Comparison of ENCODE assay signal across 12 cellular contexts in genomic region chr10:67696029-67696428, GRCh38. TPM values are rescaled to one million over a fixed set of nuclear protein-coding genes. Genes with fewer than 3 reads are reported as not detected.
DNase-seq lines count a peak whose midpoint lies in the region; ATAC-seq and TF ChIP-seq lines count a peak whose summit lies in the region.
"Had no signal": no experiment of that assay in that cellular context is flagged by ENCODE, and none has a peak within 500 bp of the region (broad histone marks: within the 10 kb centered on the region; RNA-seq: fewer than 3 reads in every experiment).

Gene CTNNA3 (minus strand): TSS chr10:67696195.

- H3K9me3 ChIP-seq in mesenchymal stem cell (ENCODE audit: control insufficient read depth, low read length), result no peaks in the 10 kb centered on the region
- H3K9me3 ChIP-seq in right lobe of liver, result no peaks in the 10 kb centered on the region

- H3K27ac ChIP-seq in mesenchymal stem cell (ENCODE audit: low read length, poor library complexity, severe bottlenecking) (no peak within 1 kb of the TSS), right lobe of liver (no peak within 1 kb of the TSS)

- no peak within 1 kb of the TSS for H2AFZ ChIP-seq in mesenchymal stem cell (ENCODE audit: low read depth, low read length)

- H3K27me3 ChIP-seq in mesenchymal stem cell (ENCODE audit: control insufficient read depth in 1 of 2, insufficient read depth in 1 of 2, low read length in 2 of 2) (peaks cover 0 to 32% of the 10 kb centered on the region in 2 experiments), right lobe of liver (no peaks in the 10 kb centered on the region)

- WGBS in mesenchymal stem cell, result 61% methylated on average over 6 of the region's 6 CpGs
- 28% methylated on average over 6 of the region's 6 CpGs for WGBS in right lobe of liver (ENCODE audit: insufficient coverage, low coverage, low lambda C conversion rate, missing lambda C conversion rate)

- no peak for DNase-seq in mesenchymal stem cell
- DNase-seq in activated CD4-positive, alpha-beta T cell treated with anti-CD3 and anti-CD28 coated beads, Interleukin-2, amount 50 U/mL, for 48 hours, result no peak
- no peak for DNase-seq in AG08395 (ENCODE audit: low spot score)
- no peak for DNase-seq in HCEC 1CT
- DNase-seq in right lobe of liver, result no peak
- DNase-seq: activated CD8-positive, alpha-beta memory T cell treated with anti-CD3 and anti-CD28 coated beads, Interleukin-2, amount 50 U/mL, for 48 hours; mammary epithelial cell; stimulated activated naive B cell treated with anti-CD40 and anti-IgM and Interleukin-4, amounts not matched to agents 10 μg/mL and 1 μg/mL and 100 μg/mL, for 72 hours; T-helper 2 cell had no signal

- H3K4me1 ChIP-seq in mesenchymal stem cell (ENCODE audit: control insufficient read depth, insufficient read depth, low read depth, low read length) (no peaks in the 10 kb centered on the region), right lobe of liver (no peaks in the 10 kb centered on the region)

- no peak within 1 kb of the TSS for H2BK120ac ChIP-seq in mesenchymal stem cell (ENCODE audit: low read depth, low read length)

- no peak within 1 kb of the TSS for H3K23ac ChIP-seq in mesenchymal stem cell (ENCODE audit: low read length in 2 of 2)

- H4K8ac ChIP-seq in mesenchymal stem cell (ENCODE audit: low read length), result no peak within 1 kb of the TSS

- TF ChIP-seq CTCF in right lobe of liver (IDR thresholded peaks at IDR 0.05), result no peak

- peak; percentile 58 for ATAC-seq in GM21390 (IDR thresholded peaks at IDR 0.05; ENCODE audit: unreplicated experiment)
- peak; percentile 69 for ATAC-seq in HG03565 (IDR thresholded peaks at IDR 0.05; ENCODE audit: unreplicated experiment)
- no peak for ATAC-seq in right lobe of liver
- ATAC-seq: stimulated activated naive B cell treated with anti-CD40 and anti-IgM and Interleukin-4, amounts not matched to agents 10 μg/mL and 1 μg/mL and 100 μg/mL, for 72 hours had no signal

- H2AK5ac ChIP-seq in mesenchymal stem cell (ENCODE audit: low read length, severe bottlenecking), result no peak within 1 kb of the TSS

- no peak within 1 kb of the TSS for H3K18ac ChIP-seq in mesenchymal stem cell (ENCODE audit: low read depth in 1 of 2, low read length in 2 of 2)

- H2BK12ac ChIP-seq in mesenchymal stem cell (ENCODE audit: low read length in 2 of 2), result no peak within 1 kb of the TSS

- no peak within 1 kb of the TSS for H2BK5ac ChIP-seq in mesenchymal stem cell (ENCODE audit: low read depth, low read length, poor library complexity, severe bottlenecking)

- H3K9ac ChIP-seq in mesenchymal stem cell (ENCODE audit: low read length), result peak within 1 kb of the TSS; percentile 17

- no peak within 1 kb of the TSS for H2BK15ac ChIP-seq in mesenchymal stem cell (ENCODE audit: low read depth, poor library complexity, severe bottlenecking)

- H3K4me3 ChIP-seq in mesenchymal stem cell (ENCODE audit: insufficient read depth in 1 of 2, low read depth in 1 of 2, low read length in 2 of 2), result no peak within 1 kb of the TSS
- H3K4me3 ChIP-seq in right lobe of liver, result no peak within 1 kb of the TSS

- H3K14ac ChIP-seq in mesenchymal stem cell (ENCODE audit: low read length in 2 of 2), result no peak within 1 kb of the TSS

- TF ChIP-seq POLR2A in right lobe of liver (IDR thresholded peaks at IDR 0.05), result no peak

- no peak within 1 kb of the TSS for H3K4me2 ChIP-seq in mesenchymal stem cell (ENCODE audit: low read length, poor library complexity, severe bottlenecking)

- no peak within 1 kb of the TSS for H3K4ac ChIP-seq in mesenchymal stem cell (ENCODE audit: low read depth in 1 of 2, low read length in 2 of 2)

- H3K36me3 ChIP-seq in mesenchymal stem cell (ENCODE audit: control insufficient read depth in 1 of 2, insufficient read depth in 2 of 2, low read depth in 1 of 2, low read length in 2 of 2) (no peaks in the 10 kb centered on the region), right lobe of liver (no peaks in the 10 kb centered on the region)

- no peaks in the 10 kb centered on the region for H3K79me1 ChIP-seq in mesenchymal stem cell (replicated peaks; ENCODE audit: low read length, poor library complexity, severe bottlenecking)

- no peak within 1 kb of the TSS for H4K91ac ChIP-seq in mesenchymal stem cell (ENCODE audit: low read length)

- intact Hi-C loops in right lobe of liver (cut with DNase I), result loop anchor here (5.0 to 10.0 kb wide), 2 partner anchors 79 to 86 kb away; no protein-coding TSS in a partner anchor

RNA-seq across cellular contexts. Expression of gene CTNNA3, which starts in this region (rescaled TPM):
- 0.01 TPM for polyA plus RNA-seq in mesenchymal stem cell (2013, experiment 1 of 2)
- 0.03 TPM for polyA plus RNA-seq in mesenchymal stem cell (2013, experiment 2 of 2)
- 1 to 10 TPM in 5 of 6 experiments, under 1 TPM in 1; 0.19 to 3.6 (median 1.2) TPM for total RNA-seq in right lobe of liver
- total RNA-seq: bronchial epithelial cell, mammary epithelial cell had no signal
- polyA plus RNA-seq: mammary epithelial cell had no signal

Comparison
In these comparisons a context has a peak if more than half of its experiments do, and no peak if none do; other contexts are left out.
1. ATAC-seq: peak in GM21390 (single experiment) and HG03565 (single experiment); none in right lobe of liver (0 of 4).